ENCODE assay signal across 22 cellular contexts in genomic region chr6:5100806-5101205, GRCh38. TPM values are rescaled to one million over a fixed set of nuclear protein-coding genes. Genes with fewer than 3 reads are reported as not detected.
A peak's percentile ranks its signal among the peaks of the same experiment; 100 is the strongest.
DNase-seq lines count a peak whose midpoint lies in the region; TF ChIP-seq lines count a peak whose summit lies in the region.
"Had no signal": no experiment of that assay in that cellular context is flagged by ENCODE, and none has a peak within 500 bp of the region (broad histone marks: within the 10 kb centered on the region; RNA-seq: fewer than 3 reads in every experiment).

No MANE protein-coding gene starts in this region.

- H3K9me3 ChIP-seq in spleen, result no peaks in the 10 kb centered on the region
- H3K9me3 ChIP-seq: A549, Caco-2 had no signal

- TF ChIP-seq CTCF in CD14-positive monocyte (IDR thresholded peaks at IDR 0.05), result no peak
- no peak for TF ChIP-seq CTCF in neural crest cell (conservative IDR thresholded peaks at IDR 0.05)
- TF ChIP-seq CTCF in spleen (IDR thresholded peaks at IDR 0.05 in 8 of 11, conservative IDR thresholded peaks at IDR 0.05 in 3 of 11), result no peak

- no peak overlapping the region for H3K4me3 Mint-ChIP-seq in CD14-positive monocyte
- H3K4me3 Mint-ChIP-seq in neural crest cell, result no peak overlapping the region
- H3K4me3 Mint-ChIP-seq: CD4-positive, CD25-positive, alpha-beta regulatory T cell; CD8-positive, alpha-beta T cell had no signal

- H3K27ac Mint-ChIP-seq in CD14-positive monocyte (no peak overlapping the region), neural crest cell (ENCODE audit: unreplicated experiment) (peak overlapping the region; percentile 19)
- H3K27ac Mint-ChIP-seq: CD4-positive, CD25-positive, alpha-beta regulatory T cell; CD8-positive, alpha-beta T cell had no signal

- no peaks in the 10 kb centered on the region for H3K27me3 ChIP-seq in spleen (replicated peaks in 1 of 7)

- no peaks in the 10 kb centered on the region for H3K36me3 Mint-ChIP-seq in CD14-positive monocyte
- peaks cover under 1% of the 10 kb centered on the region for H3K36me3 Mint-ChIP-seq in neural crest cell (ENCODE audit: low read depth)
- H3K36me3 Mint-ChIP-seq: CD8-positive, alpha-beta T cell had no signal

- intact Hi-C loops in CD14-positive monocyte (cut with micrococcal nuclease), result no loop called here
- intact Hi-C loops in spleen (cut with DNase I; ENCODE audit: low total_unique reads), result no loop called here

- no peak overlapping the region for H3K4me3 ChIP-seq in spleen
- H3K4me3 ChIP-seq: A549, GM12878, GM23248 had no signal

- H3K4me1 ChIP-seq in spleen, result no peaks in the 10 kb centered on the region
- H3K4me1 ChIP-seq: A549, Caco-2 had no signal

- 93 to 96% (median 94%) methylated on average over 7 of the region's 7 CpGs for WGBS in spleen, 5 donors

- H3K27me3 Mint-ChIP-seq in CD14-positive monocyte (ENCODE audit: low read depth in 3 of 3) (peaks cover 0 to 5% (median 2%) of the 10 kb centered on the region in 3 donors), neural crest cell (ENCODE audit: low read depth) (no peaks in the 10 kb centered on the region)
- H3K27me3 Mint-ChIP-seq: CD4-positive, CD25-positive, alpha-beta regulatory T cell had no signal

- DNase-seq in CD14-positive monocyte (ENCODE audit: low spot score) (peak; percentile 20), neural crest cell (ENCODE audit: low read depth, low spot score) (no peak), spleen (peak; percentile 29), dedifferentiated amniotic fluid mesenchymal stem cell (ENCODE audit: extremely low spot score) (no peak), RKO (ENCODE audit: low spot score) (no peak), A172 (ENCODE audit: low spot score) (no peak)
- DNase-seq: ACHN; AML-193; C1 segment of cervical spinal cord; Caco-2; CD4-positive, CD25-positive, alpha-beta regulatory T cell; CD8-positive, alpha-beta T cell; DMS153; DMS79; EL; GDM1; GM23248; H7; HCEC 1CT had no signal

- no peaks in the 10 kb centered on the region for H3K36me3 ChIP-seq in spleen

- H3K9me3 Mint-ChIP-seq in CD14-positive monocyte (peaks cover 0 to 3% (median 0%) of the 10 kb centered on the region in 7 donors), neural crest cell (peaks cover 5% of the 10 kb centered on the region)
- H3K9me3 Mint-ChIP-seq: CD8-positive, alpha-beta T cell had no signal

- H3K4me1 Mint-ChIP-seq in CD14-positive monocyte (peaks cover 31% of the 10 kb centered on the region), neural crest cell (no peaks in the 10 kb centered on the region)
- H3K4me1 Mint-ChIP-seq: CD4-positive, CD25-positive, alpha-beta regulatory T cell had no signal

- H3K27ac ChIP-seq in spleen, result no peak overlapping the region
- H3K27ac ChIP-seq: 22Rv1, A549, GM23248 had no signal

- TF ChIP-seq POLR2A in spleen (IDR thresholded peaks at IDR 0.05), result no peak

RNA-seq across cellular contexts. Expression of gene PPP1R3G, which starts 15.7 kb away (rescaled TPM):
- under 1 TPM; 0.13 to 0.15 TPM for polyA plus RNA-seq in CD14-positive monocyte
- 0.05 and 0.07 TPM in 2 replicates for total RNA-seq in neural crest cell
- 10 to 100 TPM in 1 of 7 donors, 1 to 10 TPM in 6; 2.2 to 10.1 (median 5.0) TPM for total RNA-seq in spleen
- polyA plus RNA-seq in spleen, result 1 to 10 TPM in 1 of 3 donors, under 1 TPM in 2; 0.54 to 2.0 (median 0.93) TPM
- 0.22 and 1.5 TPM in 2 replicates for total RNA-seq in A172 (2014; rRNA removed; shearing (Covaris generic))
- total RNA-seq: CD8-positive, alpha-beta T cell had no signal
- polyA plus RNA-seq: CD4-positive, CD25-positive, alpha-beta regulatory T cell had no signal

Comparison
In these comparisons a context has a peak if more than half of its experiments do, and no peak if none do; other contexts are left out.
1. DNase-seq: peak in CD14-positive monocyte (single experiment) and spleen (single experiment); none in neural crest cell (single experiment), dedifferentiated amniotic fluid mesenchymal stem cell (single experiment), RKO (single experiment) and A172 (single experiment).